9 cellular contexts compared by ENCODE assay signal in the genomic region with DNA sequence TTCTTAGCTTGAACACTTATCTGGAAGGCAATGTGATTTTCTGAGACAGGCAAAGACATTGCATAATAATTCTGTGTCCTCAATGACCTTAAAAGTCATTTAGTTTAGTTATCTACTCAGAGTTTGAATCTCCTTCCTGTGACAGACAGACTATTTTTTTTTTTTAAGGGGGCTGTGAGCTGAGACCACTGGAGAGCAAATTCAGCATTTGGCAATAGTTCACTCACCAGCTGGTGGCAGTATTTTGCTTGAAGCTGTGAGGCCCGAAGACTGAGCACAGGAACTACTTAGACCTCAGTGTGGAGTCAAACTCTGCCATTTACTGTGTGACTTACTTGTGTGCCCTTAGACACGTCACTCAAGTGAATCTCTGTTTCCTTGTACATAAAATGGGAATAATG. TPM values are rescaled to one million over a fixed set of nuclear protein-coding genes. Genes with fewer than 3 reads are reported as not detected.
DNase-seq lines count a peak whose midpoint lies in the region; ATAC-seq, FAIRE-seq and TF ChIP-seq lines count a peak whose summit lies in the region.
"Had no signal": no experiment of that assay in that cellular context is flagged by ENCODE, and none has a peak within 500 bp of the region (broad histone marks: within the 10 kb centered on the region; RNA-seq: fewer than 3 reads in every experiment).

No MANE protein-coding gene starts in this region.

- no peak overlapping the region for H3K4ac ChIP-seq in IMR-90 (ENCODE audit: low read depth, low read length)

- H2BK15ac ChIP-seq in IMR-90 (ENCODE audit: low read depth, low read length): no peak overlapping the region

- no peak overlapping the region for H3K27ac ChIP-seq in right atrium auricular region
- H3K27ac ChIP-seq in IMR-90 (ENCODE audit: insufficient read depth, low read length): no peak overlapping the region
- no peak overlapping the region for H3K27ac ChIP-seq in fibroblast of lung (ENCODE audit: insufficient read depth, low read length)
- H3K27ac ChIP-seq in psoas muscle: no peak overlapping the region

- no peak overlapping the region for H2AK9ac ChIP-seq in IMR-90 (replicated peaks; ENCODE audit: low read depth, low read length, poor library complexity)

- H3K9ac ChIP-seq in IMR-90 (ENCODE audit: low read depth, low read length) (no peak overlapping the region), fibroblast of lung (ENCODE audit: insufficient read depth, low read length) (no peak overlapping the region)

- H3K23ac ChIP-seq in IMR-90 (ENCODE audit: low read depth, low read length): no peak overlapping the region

- intact Hi-C loops in Right ventricle myocardium inferior (cut with DNase I): loop anchor here (5.0 kb wide), 1 partner anchor 106 kb away; no protein-coding TSS in a partner anchor
- intact Hi-C loops in IMR-90 (cut with micrococcal nuclease): loop anchor here (1.0 kb wide), 1 partner anchor 109 kb away; no protein-coding TSS in a partner anchor
- intact Hi-C loops in psoas muscle (cut with DNase I): loop anchor here in 1 of 2 donors (10.0 kb wide), 1 partner anchor 109 kb away; no protein-coding TSS in a partner anchor

- H3K36me3 ChIP-seq in right atrium auricular region: no peaks in the 10 kb centered on the region
- no peaks in the 10 kb centered on the region for H3K36me3 ChIP-seq in IMR-90 (ENCODE audit: control insufficient read depth, insufficient read depth, low read length)
- no peaks in the 10 kb centered on the region for H3K36me3 ChIP-seq in fibroblast of lung (ENCODE audit: control insufficient read depth, insufficient read depth, low read length)
- H3K36me3 ChIP-seq in psoas muscle (ENCODE audit: insufficient read depth in 1 of 2, low read depth in 1 of 2): no peaks in the 10 kb centered on the region

- H4K20me1 ChIP-seq in IMR-90 (ENCODE audit: insufficient read depth, low read length): no peaks in the 10 kb centered on the region
- no peaks in the 10 kb centered on the region for H4K20me1 ChIP-seq in fibroblast of lung (ENCODE audit: control insufficient read depth, extremely low read depth, insufficient read depth, low read length)

- no peak overlapping the region for H2BK20ac ChIP-seq in IMR-90 (ENCODE audit: low read depth, low read length)

- no CpG with 5 or more reads among the region's 2 CpGs for WGBS in IMR-90 (ENCODE audit: extremely low coverage in 2 of 2, insufficient read length in 1 of 2), 2 experiments
- WGBS in psoas muscle, 3 donors: 4 to 11% (median 8%) methylated on average over 2 of the region's 2 CpGs

- no peaks in the 10 kb centered on the region for H3K9me1 ChIP-seq in IMR-90 (ENCODE audit: insufficient read depth, low read length)

- H3K9me3 ChIP-seq in right atrium auricular region (no peaks in the 10 kb centered on the region), IMR-90 (ENCODE audit: control insufficient read depth, insufficient read depth, low read length) (no peaks in the 10 kb centered on the region), fibroblast of lung (ENCODE audit: control insufficient read depth, insufficient read depth, low read depth, low read length) (no peaks in the 10 kb centered on the region), psoas muscle (no peaks in the 10 kb centered on the region)

- no peak overlapping the region for H3K4me3 Mint-ChIP-seq in T-cell
- H3K4me3 Mint-ChIP-seq: activated naive CD8-positive, alpha-beta T cell had no signal

- dilution Hi-C loops in IMR-90 (cut with HindIII; ENCODE audit: low sequenced_read_pairs, unreplicated experiment): no loop called here

- H3K56ac ChIP-seq in IMR-90 (ENCODE audit: extremely low read depth, insufficient read depth, low read length): no peak overlapping the region

- no peak overlapping the region for H2BK5ac ChIP-seq in IMR-90 (ENCODE audit: low read depth, low read length, poor library complexity, severe bottlenecking)

- H3K4me3 ChIP-seq in right atrium auricular region (no peak overlapping the region), IMR-90 (ENCODE audit: insufficient read depth, low read depth, low read length) (no peak overlapping the region), fibroblast of lung (replicated peaks in 1 of 4; ENCODE audit: control extremely low read depth in 1 of 4, insufficient read depth in 1 of 4, low read depth in 3 of 4, low read length in 4 of 4) (no peak overlapping the region), psoas muscle (no peak overlapping the region)

- no peak overlapping the region for H2AFZ ChIP-seq in IMR-90 (replicated peaks; ENCODE audit: low read length, poor library complexity)
- no peak overlapping the region for H2AFZ ChIP-seq in fibroblast of lung (ENCODE audit: low read length)

- DNase-seq in Right ventricle myocardium inferior (ENCODE audit: missing footprints) (no peak), right atrium auricular region (ENCODE audit: low spot score) (no peak), IMR-90 (peak; percentile 20), RCC 7860 (ENCODE audit: low spot score) (peak; percentile 20), fibroblast of lung (ENCODE audit: low read depth in 2 of 2) (peak; percentile 50 to 63), psoas muscle (no peak), T-cell (no peak), mesenteric fat pad (ENCODE audit: low spot score) (no peak)

- no peak overlapping the region for H2BK120ac ChIP-seq in IMR-90 (ENCODE audit: low read depth, low read length)

- H3K27ac Mint-ChIP-seq in T-cell: no peak overlapping the region
- H3K27ac Mint-ChIP-seq: activated naive CD8-positive, alpha-beta T cell had no signal

- no peak for TF ChIP-seq POLR2A in IMR-90 (IDR thresholded peaks at IDR 0.05; ENCODE audit: low read depth, low read length)

- H4K5ac ChIP-seq in IMR-90 (ENCODE audit: low read depth, low read length): no peak overlapping the region

- H3K27me3 Mint-ChIP-seq in T-cell: peaks cover 32 to 34% of the 10 kb centered on the region in 2 donors

- POLR2A ChIA-PET in IMR-90 (lab: Charles Lee; ENCODE audit: unreplicated experiment) (no interaction called here), T-cell (lab: Charles Lee) (no interaction called here)

- TF ChIP-seq CTCF in right atrium auricular region (IDR thresholded peaks at IDR 0.05) (peak in 1 of 2 donors; percentile 57), IMR-90 (conservative IDR thresholded peaks at IDR 0.05; ENCODE audit: low read depth, low read length) (peak; percentile 36), fibroblast of lung (conservative IDR thresholded peaks at IDR 0.05 in 1 of 2, IDR thresholded peaks at IDR 0.05 in 1 of 2; ENCODE audit: low read depth in 1 of 2, low read length in 2 of 2) (peak; percentile 56 to 64), psoas muscle (IDR thresholded peaks at IDR 0.05) (peak; percentile 18)

- peaks cover under 1% of the 10 kb centered on the region for H3K36me3 Mint-ChIP-seq in T-cell

- no peak for FAIRE-seq in RCC 7860 (lab: Jason Lieb, UNC)

- CTCF ChIA-PET in IMR-90 (lab: Yijun Ruan, JAX): interaction anchor here (0.6 to 1.4 kb wide), 4 partner anchors 10 to 258 kb away, joined by 3 to 7 read pairs (median 4); no protein-coding TSS in a partner anchor
- CTCF ChIA-PET in T-cell (lab: Charles Lee): interaction anchor here (0.7 kb wide), 2 partner anchors 9 to 122 kb away, joined by 3 read pairs; no protein-coding TSS in a partner anchor

- in situ Hi-C loops in IMR-90 (cut with MboI; ENCODE audit: low sequenced_read_pairs): loop anchor here (5.0 to 10.0 kb wide), 2 partner anchors 106 to 221 kb away; no protein-coding TSS in a partner anchor

- no peak overlapping the region for H2AK5ac ChIP-seq in IMR-90 (ENCODE audit: low read depth, low read length)

- peaks cover 0 to 4% (median 0%) of the 10 kb centered on the region in 3 donors for H3K4me1 Mint-ChIP-seq in T-cell

- H3K79me2 ChIP-seq in fibroblast of lung (ENCODE audit: control insufficient read depth, insufficient read depth, low read length): no peaks in the 10 kb centered on the region

- no peak overlapping the region for H3K4me2 ChIP-seq in IMR-90 (ENCODE audit: low read depth, low read length)
- no peak overlapping the region for H3K4me2 ChIP-seq in fibroblast of lung (ENCODE audit: extremely low read depth, insufficient read depth, low read length)

- no TSS peak for BruUV-seq in IMR-90 (replicated peaks; lab: Mats Ljungman, UMichigan)

- H3K9me3 Mint-ChIP-seq in T-cell: no peaks in the 10 kb centered on the region

- H3K4me1 ChIP-seq in right atrium auricular region: no peaks in the 10 kb centered on the region
- no peaks in the 10 kb centered on the region for H3K4me1 ChIP-seq in IMR-90 (ENCODE audit: control insufficient read depth, insufficient read depth, low read length)
- peaks cover 2% of the 10 kb centered on the region for H3K4me1 ChIP-seq in fibroblast of lung (ENCODE audit: control insufficient read depth, extremely low read depth, insufficient read depth, low read length)
- no peaks in the 10 kb centered on the region for H3K4me1 ChIP-seq in psoas muscle

- no peak overlapping the region for H4K8ac ChIP-seq in IMR-90 (ENCODE audit: low read depth in 2 of 2, low read length in 2 of 2)

- H3K79me1 ChIP-seq in IMR-90 (ENCODE audit: low read depth in 1 of 2, low read length in 2 of 2): no peaks in the 10 kb centered on the region

- H3K27me3 ChIP-seq in right atrium auricular region: no peaks in the 10 kb centered on the region
- H3K27me3 ChIP-seq in IMR-90 (ENCODE audit: control insufficient read depth, insufficient read depth, low read length): 0 out of 2 replicates have a peak, but pooled peaks cover 1% of the 10 kb centered on the region
- no peaks in the 10 kb centered on the region for H3K27me3 ChIP-seq in fibroblast of lung (ENCODE audit: control insufficient read depth, insufficient read depth, low read length)
- peaks cover 0 to 3% (median 0%) of the 10 kb centered on the region in 3 donors for H3K27me3 ChIP-seq in psoas muscle (ENCODE audit: insufficient read depth in 3 of 3, low read length in 2 of 3)

- no peak overlapping the region for H3K18ac ChIP-seq in IMR-90 (ENCODE audit: low read depth, low read length)

- no peak overlapping the region for H4K91ac ChIP-seq in IMR-90 (ENCODE audit: insufficient read depth, low read depth, low read length)

- H3K14ac ChIP-seq in IMR-90 (replicated peaks; ENCODE audit: low read depth, low read length): no peak overlapping the region

- ATAC-seq in Right ventricle myocardium inferior: peak; percentile 23
- peak; percentile 51; the same call in 1 of the 2 replicates for ATAC-seq in IMR-90 (ENCODE audit: low read depth)
- no peak for ATAC-seq in psoas muscle
- no peak for ATAC-seq in T-cell (replicated peaks in 1 of 4)

- peak; percentile 20; the same call in 1 of the 2 replicates for TF ChIP-seq RAD21 in IMR-90 (IDR thresholded peaks at IDR 0.05; ENCODE audit: low read length)

RNA-seq across cellular contexts. Expression of a gene that starts 22.9 kb away (rescaled TPM):
- total RNA-seq in Right ventricle myocardium inferior (56.2 TPM), right atrium auricular region (10 to 100 TPM; 56.8 to 93.6 TPM), IMR-90 (2012; rRNA removed) (3.6 and 4.4 TPM in 2 replicates), fibroblast of lung (51.7 and 63.2 TPM in 2 replicates), psoas muscle (10 to 100 TPM; 12.2 to 34.8 (median 22.4) TPM), T-cell (under 1 TPM in 2 of 5 donors, not detected in 3; 0.13 to 0.16 TPM), mesenteric fat pad (90.4 TPM)
- polyA plus RNA-seq in IMR-90 (2012; rRNA removed) (11.8 and 13.5 TPM in 2 replicates), fibroblast of lung (20.2 and 45.1 TPM in 2 replicates), psoas muscle (10 to 100 TPM in 2 of 3 donors, 1 to 10 TPM in 1; 9.4 to 10.3 (median 10.1) TPM)
- polyA plus RNA-seq in IMR-90 (2012; cell fraction: cytosol; rRNA removed): 5.8 and 8.0 TPM in 2 replicates
- 1.5 and 4.2 TPM in 2 replicates for polyA plus RNA-seq in IMR-90 (2012; cell fraction: nucleus; rRNA removed; ENCODE audit: low replicate concordance)
- polyA plus RNA-seq in fibroblast of lung (2012): 11.1 and 33.4 TPM in 2 replicates
- 4.0 and 20.7 TPM in 2 replicates for polyA minus RNA-seq in fibroblast of lung (ENCODE audit: low replicate concordance)

RNA-seq across cellular contexts. Expression of a gene that starts 28.4 kb away (rescaled TPM):
- 8.5 TPM for total RNA-seq in Right ventricle myocardium inferior
- 10 to 100 TPM; 11.3 to 20.3 TPM for total RNA-seq in right atrium auricular region
- total RNA-seq in IMR-90 (2012; rRNA removed): 40.1 and 118 TPM in 2 replicates
- polyA plus RNA-seq in IMR-90 (2012; rRNA removed): 29.5 and 42.1 TPM in 2 replicates
- polyA plus RNA-seq in IMR-90 (2012; cell fraction: cytosol; rRNA removed): 8.6 and 10.1 TPM in 2 replicates
- 3.8 and 13.4 TPM in 2 replicates for polyA plus RNA-seq in IMR-90 (2012; cell fraction: nucleus; rRNA removed; ENCODE audit: low replicate concordance)
- total RNA-seq in fibroblast of lung: 271 and 743 TPM in 2 replicates
- polyA plus RNA-seq in fibroblast of lung: 191 and 328 TPM in 2 replicates
- 98.2 and 154 TPM in 2 replicates for polyA plus RNA-seq in fibroblast of lung (2012)
- 33.6 and 38.4 TPM in 2 replicates for polyA minus RNA-seq in fibroblast of lung (ENCODE audit: low replicate concordance)
- 1 to 10 TPM; 2.9 to 5.9 (median 4.0) TPM for total RNA-seq in psoas muscle
- polyA plus RNA-seq in psoas muscle: 1 to 10 TPM; 4.0 to 5.2 (median 4.9) TPM
- total RNA-seq in T-cell: 10 to 100 TPM; 11.2 to 25.2 (median 20.6) TPM
- total RNA-seq in mesenteric fat pad: 13.9 TPM

Comparison
In these comparisons a context has a peak if more than half of its experiments do, and no peak if none do; other contexts are left out.
1. ATAC-seq: peak in Right ventricle myocardium inferior (single experiment) and IMR-90 (single experiment); none in psoas muscle (0 of 4) and T-cell (0 of 4).
2. DNase-seq: peak in IMR-90 (single experiment), RCC 7860 (single experiment) and fibroblast of lung (2 of 2); none in Right ventricle myocardium inferior (single experiment), right atrium auricular region (single experiment), psoas muscle (0 of 2), T-cell (0 of 34) and mesenteric fat pad (single experiment).